ENCODE assay signal across 8 cellular contexts in genomic region chr12:98644712-98645571, GRCh38. TPM values are rescaled to one million over a fixed set of nuclear protein-coding genes. Genes with fewer than 3 reads are reported as not detected.
DNase-seq lines count a peak whose midpoint lies in the region; ATAC-seq and TF ChIP-seq lines count a peak whose summit lies in the region.

Gene APAF1 (plus strand): TSS chr12:98645290. CDS start chr12:98648360, 3,070 bp downstream.
Gene IKBIP (minus strand): TSS chr12:98644788. CDS start chr12:98644701, 87 bp downstream.

- ATAC-seq in GM21717 (IDR thresholded peaks at IDR 0.05; ENCODE audit: unreplicated experiment) (peak; percentile 88), PC-3 (peak; percentile 86)

- CTCF ChIA-PET in PC-3 (lab: Charles Lee) = no interaction called here

- TF ChIP-seq CTCF in PC-3 (conservative IDR thresholded peaks at IDR 0.05; ENCODE audit: low read depth, low read length) (no peak), epithelial cell of proximal tubule (conservative IDR thresholded peaks at IDR 0.05; ENCODE audit: low read depth, low read length) (no peak)

- DNase-seq in DMS53 (lab: John Stamatoyannopoulos, UW) = peak; percentile 99
- peak; percentile 87 for DNase-seq in Jurkat, Clone E6-1 (ENCODE audit: low read depth, low spot score)
- peak; percentile 97 for DNase-seq in PC-3
- peak; percentile 99 for DNase-seq in activated T-cell treated with anti-CD3 and anti-CD28 coated beads for 48 hours (ENCODE audit: low read depth)
- DNase-seq in epithelial cell of proximal tubule (ENCODE audit: low read depth) = no peak
- peak; percentile 98 for DNase-seq in mucosa of gallbladder (ENCODE audit: low spot score)
- peak; percentile 96 for DNase-seq in stimulated activated CD8-positive, alpha-beta memory T cell treated with anti-CD3 and anti-CD28 coated beads, Interleukin-4, amount 100 ng/mL, for 24 hours (ENCODE audit: low read depth)

- peak within 1 kb of the TSS; percentile 81 for H3K4me2 ChIP-seq in PC-3 (ENCODE audit: low read length)

- POLR2A ChIA-PET in PC-3 (lab: Charles Lee; ENCODE audit: unreplicated experiment) = interaction anchor here (0.6 to 1.2 kb wide), 2 partner anchors 51 to 78 kb away, joined by 3 to 16 read pairs; partner anchors contain the start of gene SLC25A3

- H3K27me3 ChIP-seq in PC-3 (ENCODE audit: low read length) = no peaks in the 10 kb centered on the region

- H3K79me2 ChIP-seq in PC-3 (ENCODE audit: low read length) = peaks cover 49% of the 10 kb centered on the region

- peak within 1 kb of the TSS; percentile 51 for H3K27ac ChIP-seq in PC-3 (ENCODE audit: low read length)

- peaks cover 6% of the 10 kb centered on the region for H3K4me1 ChIP-seq in PC-3 (ENCODE audit: insufficient read depth, low read length)

- no peaks in the 10 kb centered on the region for H4K20me1 ChIP-seq in PC-3 (ENCODE audit: low read length)

- peak within 1 kb of the TSS; percentile 98 for H2AFZ ChIP-seq in PC-3 (ENCODE audit: low read length)

- no peaks in the 10 kb centered on the region for H3F3A ChIP-seq in PC-3 (ENCODE audit: low read length, unreplicated experiment)

- H3K9me2 ChIP-seq in PC-3 (replicated peaks; ENCODE audit: low read length) = no peaks in the 10 kb centered on the region

- BruUV-seq in PC-3 (replicated peaks; lab: Mats Ljungman, UMichigan) = no TSS peak

- H3K4me3 ChIP-seq in Jurkat, Clone E6-1 (ENCODE audit: low read length) = peak within 1 kb of the TSS; percentile 92
- H3K4me3 ChIP-seq in PC-3 (ENCODE audit: low read length) = peak within 1 kb of the TSS; percentile 88
- peak within 1 kb of the TSS; percentile 89 for H3K4me3 ChIP-seq in epithelial cell of proximal tubule (ENCODE audit: low read depth, low read length)

- intact Hi-C loops in PC-3 (cut with micrococcal nuclease) = loop anchor here (1.0 to 2.0 kb wide), 3 partner anchors 9 to 142 kb away; partner anchors contain the start of gene SLC25A3

- no peaks in the 10 kb centered on the region for H3K9me3 ChIP-seq in PC-3 (ENCODE audit: low read length)

- peak within 1 kb of the TSS; percentile 74 for H3K9ac ChIP-seq in PC-3 (ENCODE audit: low read length)

- no peaks in the 10 kb centered on the region; the same call in 1 of the 2 replicates for H3K36me3 ChIP-seq in PC-3 (ENCODE audit: low read depth, low read length)

RNA-seq across cellular contexts. Expression of gene APAF1, which starts in this region (rescaled TPM):
- polyA plus RNA-seq in Jurkat, Clone E6-1 (2012; ENCODE audit: insufficient read depth, insufficient read length) = 7.8 TPM
- total RNA-seq in PC-3 (2014; rRNA removed) (8.5 and 10.1 TPM in 2 replicates), epithelial cell of proximal tubule (13.9 and 16.6 TPM in 2 replicates), mucosa of gallbladder (22.3 TPM)

RNA-seq across cellular contexts. Expression of gene IKBIP, which starts in this region (rescaled TPM):
- polyA plus RNA-seq in Jurkat, Clone E6-1 (2012; ENCODE audit: insufficient read depth, insufficient read length) = 12.4 TPM
- total RNA-seq in PC-3 (2014; rRNA removed) = 11.1 and 14.6 TPM in 2 replicates
- total RNA-seq in epithelial cell of proximal tubule = 48.3 and 48.7 TPM in 2 replicates
- 9.7 TPM for total RNA-seq in mucosa of gallbladder
